ENCODE assay signal across 27 cellular contexts in the genomic region with DNA sequence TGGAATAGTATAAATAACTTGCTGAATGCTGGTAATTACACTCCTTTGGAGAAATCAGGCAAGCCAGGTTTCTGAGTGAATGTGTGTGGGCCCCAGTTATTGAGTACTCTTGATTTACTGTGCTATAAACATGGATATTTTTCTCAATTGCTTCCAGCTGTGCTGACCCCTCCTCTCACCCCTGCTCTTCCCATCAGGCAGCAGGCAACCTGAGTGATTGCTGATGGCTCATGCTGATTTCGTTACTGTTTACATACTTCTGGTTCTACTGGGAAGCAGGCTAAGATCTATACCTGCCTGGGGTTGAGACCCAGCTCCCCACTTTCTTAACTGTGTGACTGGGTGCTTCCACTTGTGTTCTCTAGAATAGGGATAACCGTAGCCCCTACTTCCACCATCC.
"Had no signal": no experiment of that assay in that cellular context is flagged by ENCODE, and none has a peak within 500 bp of the region (broad histone marks: within the 10 kb centered on the region; RNA-seq: fewer than 3 reads in every experiment).

No MANE protein-coding gene starts in this region.

- H3K36me3 Mint-ChIP-seq: stimulated activated effector memory CD8-positive, alpha-beta T cell treated with anti-CD3 and anti-CD28 coated beads, Interleukin-12 subunit alpha, Interleukin-12 subunit beta, amount 100 ng/mL, for 72 hours had no signal

- H3K27me3 ChIP-seq: ovary, sigmoid colon, thyroid gland, vagina had no signal

- H3K27ac Mint-ChIP-seq: effector memory CD8-positive, alpha-beta T cell; naive thymus-derived CD8-positive, alpha-beta T cell; nephron progenitor cell; stimulated activated effector memory CD8-positive, alpha-beta T cell treated with anti-CD3 and anti-CD28 coated beads, Interleukin-12 subunit alpha, Interleukin-12 subunit beta, amount 100 ng/mL, for 72 hours had no signal

- H3K4me3 Mint-ChIP-seq: effector memory CD8-positive, alpha-beta T cell; naive thymus-derived CD8-positive, alpha-beta T cell; nephron progenitor cell; stimulated activated effector memory CD8-positive, alpha-beta T cell treated with anti-CD3 and anti-CD28 coated beads, Interleukin-12 subunit alpha, Interleukin-12 subunit beta, amount 100 ng/mL, for 72 hours had no signal

- H3K36me3 ChIP-seq: esophagus squamous epithelium, heart right ventricle, lower lobe of right lung, ovary, sigmoid colon, stomach, thyroid gland, vagina had no signal

- FAIRE-seq: endometrium, keratinocyte had no signal

- DNase-seq: effector memory CD8-positive, alpha-beta T cell; erythroblast; esophagus squamous epithelium; foreskin melanocyte; glutamatergic neuron; heart right ventricle; hippocampal formation; left ventricle myocardium superior; lower lobe of right lung; naive thymus-derived CD8-positive, alpha-beta T cell; nephron progenitor cell; nucleus accumbens; ovary; posterior cingulate gyrus; psoas muscle; right cardiac atrium; sigmoid colon; stimulated activated CD4-positive, alpha-beta T cell treated with anti-CD3 and anti-CD28 coated beads, Interleukin-2, amount 100 ng/mL, for 24 hours; stimulated activated CD4-positive, alpha-beta T cell treated with anti-CD3 and anti-CD28 coated beads, Interleukin-4, amount 100 ng/mL, for 24 hours; stimulated activated naive CD4-positive, alpha-beta T cell treated with Interleukin-2 at 50 U/mL for 16 hours; stomach; thyroid gland; trophoblast cell had no signal

- H3K27ac ChIP-seq: esophagus squamous epithelium, heart right ventricle, lower lobe of right lung, ovary, psoas muscle, sigmoid colon, stomach, thyroid gland, vagina had no signal

- H3K4me1 Mint-ChIP-seq: nephron progenitor cell had no signal

- H3K4me3 ChIP-seq: esophagus squamous epithelium, heart right ventricle, lower lobe of right lung, ovary, psoas muscle, sigmoid colon, stomach, thyroid gland, vagina had no signal

- H3K9me3 ChIP-seq: esophagus squamous epithelium, lower lobe of right lung, ovary, psoas muscle, sigmoid colon, stomach, thyroid gland, vagina had no signal

- ATAC-seq: effector memory CD8-positive, alpha-beta T cell; heart right ventricle; left ventricle myocardium superior; lower lobe of right lung; naive thymus-derived CD8-positive, alpha-beta T cell; psoas muscle; right cardiac atrium; stimulated activated effector memory CD8-positive, alpha-beta T cell treated with anti-CD3 and anti-CD28 coated beads, Interleukin-12 subunit alpha, Interleukin-12 subunit beta, amount 100 ng/mL, for 72 hours had no signal

- H3K4me1 ChIP-seq: esophagus squamous epithelium, heart right ventricle, lower lobe of right lung, psoas muscle, sigmoid colon, stomach, thyroid gland, vagina had no signal
